8 cellular contexts compared by ENCODE assay signal in genomic region chr4:140568507-140569306, GRCh38. TPM values are rescaled to one million over a fixed set of nuclear protein-coding genes. Genes with fewer than 3 reads are reported as not detected.
DNase-seq lines count a peak whose midpoint lies in the region; FAIRE-seq and TF ChIP-seq lines count a peak whose summit lies in the region.

TSS of gene UCP1 (minus strand) at chr4:140568961. CDS start at chr4:140568729, 232 bp downstream.

- H3K36me3 Mint-ChIP-seq in astrocyte (ENCODE audit: low read depth, unreplicated experiment), result peaks cover 3% of the 10 kb centered on the region

- H3K9ac ChIP-seq in astrocyte (ENCODE audit: low read length) (peak within 1 kb of the TSS; percentile 2), iPS-20b (ENCODE audit: low read depth, low read length) (no peak within 1 kb of the TSS; the same call in 1 of the 2 replicates)

- H3K27ac ChIP-seq in astrocyte (ENCODE audit: low read depth, low read length) (no peak within 1 kb of the TSS), iPS-20b (ENCODE audit: low read length) (no peak within 1 kb of the TSS), spleen (no peak within 1 kb of the TSS)

- H3K9me3 Mint-ChIP-seq in astrocyte (ENCODE audit: unreplicated experiment), result peaks cover 6% of the 10 kb centered on the region

- peak within 1 kb of the TSS; percentile 88 for H3K4me3 Mint-ChIP-seq in astrocyte (ENCODE audit: unreplicated experiment)

- 2 to 7% (median 5%) methylated on average over 43 to 69 of the region's 69 CpGs for WGBS in spleen, 5 donors

- peaks cover 2% of the 10 kb centered on the region for H3K4me1 Mint-ChIP-seq in astrocyte (ENCODE audit: low read depth, unreplicated experiment)

- no peaks in the 10 kb centered on the region for H4K20me1 ChIP-seq in astrocyte (ENCODE audit: insufficient read depth, low read length)

- H3K36me3 ChIP-seq in astrocyte (ENCODE audit: insufficient read depth, low read length) (no peaks in the 10 kb centered on the region), iPS-20b (ENCODE audit: insufficient read depth, low read depth, low read length) (no peaks in the 10 kb centered on the region), spleen (no peaks in the 10 kb centered on the region)

- H3K79me2 ChIP-seq in astrocyte (ENCODE audit: insufficient read depth, low read length), result no peaks in the 10 kb centered on the region

- H3K4me2 ChIP-seq in astrocyte (ENCODE audit: low read length), result peak within 1 kb of the TSS; percentile 84

- FAIRE-seq in astrocyte (lab: Jason Lieb, UNC) (no peak), GM19239 (lab: Jason Lieb, UNC) (no peak)

- H3K4me3 ChIP-seq in astrocyte (ENCODE audit: insufficient read depth, low read depth, low read length), result peak within 1 kb of the TSS; percentile 61
- H3K4me3 ChIP-seq in iPS-20b (ENCODE audit: low read length), result peak within 1 kb of the TSS; percentile 77
- H3K4me3 ChIP-seq in spleen, result peak within 1 kb of the TSS; percentile 22 to 65 (median 38)

- H3K27me3 Mint-ChIP-seq in astrocyte (ENCODE audit: low read depth, unreplicated experiment), result peaks cover 53% of the 10 kb centered on the region

- TF ChIP-seq POLR2A in spleen (IDR thresholded peaks at IDR 0.05), result no peak

- no peak within 1 kb of the TSS for H3K27ac Mint-ChIP-seq in astrocyte (ENCODE audit: unreplicated experiment)

- peak; percentile 34 for DNase-seq in NCI-H748 (lab: John Stamatoyannopoulos, UW; ENCODE audit: unreplicated experiment)
- no peak for DNase-seq in NCI-H748 treated with DMSO at 0.1 percent for 48 hours (lab: John Stamatoyannopoulos, UW)
- DNase-seq in astrocyte (ENCODE audit: low read depth), result no peak
- DNase-seq in spleen, result no peak
- no peak for DNase-seq in NCI-H2081 treated with DMSO at 0.1 percent for 48 hours (lab: John Stamatoyannopoulos, UW)
- DNase-seq in GM19239 (ENCODE audit: insufficient read length, low spot score), result no peak
- no peak for DNase-seq in GM10266 (ENCODE audit: extremely low spot score)

- H3K9me3 ChIP-seq in astrocyte (ENCODE audit: insufficient read depth, low read depth, low read length) (peaks cover 5% of the 10 kb centered on the region), iPS-20b (ENCODE audit: insufficient read depth, low read depth, low read length) (no peaks in the 10 kb centered on the region; the same call in 1 of the 2 replicates), spleen (peaks cover 0 to 18% (median 12%) of the 10 kb centered on the region in 8 donors)

- intact Hi-C loops in spleen (cut with DNase I; ENCODE audit: low total_unique reads), result no loop called here

- H2AFZ ChIP-seq in astrocyte (ENCODE audit: low read depth, low read length), result peak within 1 kb of the TSS; percentile 67

- TF ChIP-seq CTCF in astrocyte (IDR thresholded peaks at IDR 0.05; ENCODE audit: insufficient read depth, low read depth, low read length) (peak; percentile 5), spleen (IDR thresholded peaks at IDR 0.05 in 8 of 11, conservative IDR thresholded peaks at IDR 0.05 in 3 of 11) (no peak), GM10266 (IDR thresholded peaks at IDR 0.05; ENCODE audit: control insufficient read depth, insufficient read depth, low read depth, missing control alignments) (no peak)

- H3K4me1 ChIP-seq in astrocyte (ENCODE audit: insufficient read depth, low read length) (peaks cover 9% of the 10 kb centered on the region), iPS-20b (ENCODE audit: insufficient read depth, low read length) (peaks cover 9% of the 10 kb centered on the region; the same call in 1 of the 2 replicates), spleen (peaks cover 10 to 28% (median 22%) of the 10 kb centered on the region in 6 donors)

- H3K27me3 ChIP-seq in astrocyte (ENCODE audit: insufficient read depth, low read length) (peaks cover 55% of the 10 kb centered on the region), iPS-20b (ENCODE audit: insufficient read depth, low read length) (peaks cover 80% of the 10 kb centered on the region), spleen (replicated peaks in 1 of 7) (peaks cover 5 to 90% (median 51%) of the 10 kb centered on the region in 7 donors)

RNA-seq across cellular contexts. Expression of gene UCP1, which starts in this region (rescaled TPM):
- total RNA-seq in astrocyte (0.34 and 0.46 TPM in 2 replicates), spleen (not detected)
- not detected for polyA plus RNA-seq in spleen
